1 cellular context compared by ENCODE assay signal in genomic region chr2:65062843-65063242, GRCh38.
TF ChIP-seq lines count a peak whose summit lies in the region.

No MANE protein-coding gene starts in this region.

TF ChIP-seq in K562, 482 proteins besides CTCF, POLR2A, EP300 and RAD21 (continued from another document and continues in another):
- TF ChIP-seq VEZF1 (CRISPR knock-in tag; IDR thresholded peaks at IDR 0.05): 0 out of 2 replicates have a peak, but pooled peaks have one; percentile 28
- TF ChIP-seq CBFA2T3 (IDR thresholded peaks at IDR 0.05): peak; percentile 63
- TF ChIP-seq TCF15 (CRISPR knock-in tag; IDR thresholded peaks at IDR 0.05): no peak
- no peak for TF ChIP-seq THAP7 (CRISPR knock-in tag; IDR thresholded peaks at IDR 0.05)
- peak; percentile 90 for TF ChIP-seq NFE2 (IDR thresholded peaks at IDR 0.05; ENCODE audit: low read depth)
- TF ChIP-seq ZNF586 (CRISPR knock-in tag; conservative IDR thresholded peaks at IDR 0.05): no peak
- TF ChIP-seq TEAD4 (IDR thresholded peaks at IDR 0.05; ENCODE audit: low read length): 0 out of 2 replicates have a peak, but pooled peaks have one; percentile 29
- no peak for TF ChIP-seq TEAD4 (CRISPR knock-in tag; IDR thresholded peaks at IDR 0.05; ENCODE audit: borderline replicate concordance)
- TF ChIP-seq WHSC1 (IDR thresholded peaks at IDR 0.05; ENCODE audit: low read length): no peak
- TF ChIP-seq YBX1 (IDR thresholded peaks at IDR 0.05): no peak
- peak; percentile 69 for TF ChIP-seq PKNOX1 (IDR thresholded peaks at IDR 0.05)
- TF ChIP-seq ZNF384 (IDR thresholded peaks at IDR 0.05; ENCODE audit: low read depth, low read length): no peak
- TF ChIP-seq TCF7L2 (IDR thresholded peaks at IDR 0.05; ENCODE audit: low read depth, low read length): no peak
- TF ChIP-seq CSDE1 (IDR thresholded peaks at IDR 0.05): no peak
- no peak for TF ChIP-seq TRIM24 (IDR thresholded peaks at IDR 0.05)
- TF ChIP-seq KLF13 (tag; IDR thresholded peaks at IDR 0.05; ENCODE audit: borderline replicate concordance, low read depth): no peak
- TF ChIP-seq HCFC1 (IDR thresholded peaks at IDR 0.05; ENCODE audit: low read depth, low read length): no peak
- TF ChIP-seq ATF7 (IDR thresholded peaks at IDR 0.05): peak; percentile 19; the same call in 1 of the 2 replicates
- no peak for TF ChIP-seq TCF7 (IDR thresholded peaks at IDR 0.05; ENCODE audit: borderline replicate concordance)
- TF ChIP-seq HDAC1 (IDR thresholded peaks at IDR 0.05): peak in 1 of 2 experiments; percentile 56; a peak in 2 of 4 replicates
- no peak for TF ChIP-seq PTRF (tag; IDR thresholded peaks at IDR 0.05)
- peak; percentile 68; the same call in 1 of the 2 replicates for TF ChIP-seq HMBOX1 (IDR thresholded peaks at IDR 0.05)
- peak; percentile 29 for TF ChIP-seq PRDM10 (IDR thresholded peaks at IDR 0.05; ENCODE audit: partially characterized antibody)
- no peak for TF ChIP-seq NFE2L1 (tag; IDR thresholded peaks at IDR 0.05; ENCODE audit: borderline replicate concordance, low read depth)
- TF ChIP-seq YY1 (IDR thresholded peaks at IDR 0.05; ENCODE audit: borderline replicate concordance in 1 of 3, control insufficient read depth in 1 of 3, extremely low read depth in 1 of 3, insufficient read depth in 3 of 3, insufficient read length in 1 of 3, insufficient replicate concordance in 2 of 3, low read depth in 1 of 3, low read length in 2 of 3): peak in 1 of 3 experiments; percentile 44
- peak; percentile 45; the same call in 1 of the 2 replicates for TF ChIP-seq MAFK (IDR thresholded peaks at IDR 0.05; ENCODE audit: low read length)
- TF ChIP-seq NR2C2 (CRISPR knock-in tag; IDR thresholded peaks at IDR 0.05): no peak
- peak; percentile 60 for TF ChIP-seq NR2C2 (tag; IDR thresholded peaks at IDR 0.05)
- no peak for TF ChIP-seq NR2C1 (IDR thresholded peaks at IDR 0.05)
- 0 out of 2 replicates have a peak, but pooled peaks have one; percentile 30 for TF ChIP-seq NR2C1 (tag; IDR thresholded peaks at IDR 0.05)
- no peak for TF ChIP-seq ZNF512 (tag; IDR thresholded peaks at IDR 0.05)
- TF ChIP-seq PREB (CRISPR knock-in tag; IDR thresholded peaks at IDR 0.05): no peak
- TF ChIP-seq DLX4 (CRISPR knock-in tag; IDR thresholded peaks at IDR 0.05): no peak
- TF ChIP-seq EGR1 (conservative IDR thresholded peaks at IDR 0.05): peak; percentile 95
- TF ChIP-seq NUFIP1 (IDR thresholded peaks at IDR 0.05; ENCODE audit: partially characterized antibody): no peak
- TF ChIP-seq NR3C1 (CRISPR knock-in tag; IDR thresholded peaks at IDR 0.05): no peak
- TF ChIP-seq MAFG (tag; conservative IDR thresholded peaks at IDR 0.05): peak; percentile 77
- TF ChIP-seq SOX6 (IDR thresholded peaks at IDR 0.05): 0 out of 2 replicates have a peak, but pooled peaks have one; percentile 11
- TF ChIP-seq CCAR2 (IDR thresholded peaks at IDR 0.05; ENCODE audit: low read depth, low read length): no peak
- TF ChIP-seq PBX2 (CRISPR knock-in tag; IDR thresholded peaks at IDR 0.05; ENCODE audit: low read depth): no peak
- TF ChIP-seq PBX2 (tag; conservative IDR thresholded peaks at IDR 0.05; ENCODE audit: low read depth): peak; percentile 66
- no peak for TF ChIP-seq MTA1 (IDR thresholded peaks at IDR 0.05; ENCODE audit: borderline replicate concordance)
- no peak for TF ChIP-seq ZNF140 (CRISPR knock-in tag; IDR thresholded peaks at IDR 0.05)
- TF ChIP-seq TAF9B (IDR thresholded peaks at IDR 0.05; ENCODE audit: partially characterized antibody): peak; percentile 21
- peak; percentile 57 for TF ChIP-seq DACH1 (IDR thresholded peaks at IDR 0.05; ENCODE audit: partially characterized antibody)
- TF ChIP-seq SIN3A (IDR thresholded peaks at IDR 0.05; ENCODE audit: borderline replicate concordance in 2 of 2, control insufficient read depth in 1 of 2, low read depth in 2 of 2, low read length in 2 of 2): no peak
- no peak for TF ChIP-seq GTF2B (IDR thresholded peaks at IDR 0.05; ENCODE audit: extremely low read depth, insufficient read length)
- no peak for TF ChIP-seq GTF2A2 (tag; IDR thresholded peaks at IDR 0.05)
- peak; percentile 11; the same call in 1 of the 2 replicates for TF ChIP-seq TAL1 (IDR thresholded peaks at IDR 0.05)
- TF ChIP-seq MNT (conservative IDR thresholded peaks at IDR 0.05): peak in 1 of 2 experiments; percentile 52; a peak in 2 of 4 replicates
- TF ChIP-seq DPF2 (IDR thresholded peaks at IDR 0.05): peak; percentile 71
